ENCODE assay signal across 8 cellular contexts in genomic region chr1:205211839-205212241, GRCh38. TPM values are rescaled to one million over a fixed set of nuclear protein-coding genes. Genes with fewer than 3 reads are reported as not detected.
DNase-seq lines count a peak whose midpoint lies in the region; ATAC-seq, FAIRE-seq and TF ChIP-seq lines count a peak whose summit lies in the region.

No MANE protein-coding gene starts in this region.

- H3K36me3 ChIP-seq in iPS-15b (ENCODE audit: control insufficient read depth, insufficient read depth, low read length): no peaks in the 10 kb centered on the region
- H3K36me3 ChIP-seq in suprapubic skin: no peaks in the 10 kb centered on the region

- DNase-seq in NCI-H2227 treated with DMSO at 0.1 percent for 48 hours (lab: John Stamatoyannopoulos, UW) (peak; percentile 70), NCI-H2227 (lab: John Stamatoyannopoulos, UW; ENCODE audit: unreplicated experiment) (no peak), suprapubic skin (ENCODE audit: low spot score in 2 of 2) (no peak), RCC 7860 (ENCODE audit: low spot score) (no peak), SHP77 treated with DMSO at 0.1 percent for 48 hours (lab: John Stamatoyannopoulos, UW) (no peak)
- DNase-seq in activated CD4-positive, alpha-beta memory T cell treated with anti-CD3 and anti-CD28 coated beads for 36 hours: no peak

- no peak for TF ChIP-seq EP300 in suprapubic skin (IDR thresholded peaks at IDR 0.05)

- peak overlapping the region; percentile 91 for H3K27ac Mint-ChIP-seq in activated CD4-positive, alpha-beta memory T cell treated with anti-CD3 and anti-CD28 coated beads for 36 hours

- H3K9ac ChIP-seq in iPS-15b (ENCODE audit: low read depth, low read length): peak overlapping the region; percentile 26

- no peaks in the 10 kb centered on the region for H3K9me3 ChIP-seq in iPS-15b (ENCODE audit: control insufficient read depth, insufficient read depth, low read length)
- H3K9me3 ChIP-seq in suprapubic skin: no peaks in the 10 kb centered on the region

- no peaks in the 10 kb centered on the region for H3K27me3 Mint-ChIP-seq in activated CD4-positive, alpha-beta memory T cell treated with anti-CD3 and anti-CD28 coated beads for 36 hours

- H3K27ac ChIP-seq in suprapubic skin: peak overlapping the region; percentile 96

- FAIRE-seq in RCC 7860 (lab: Jason Lieb, UNC): no peak

- no peaks in the 10 kb centered on the region for H3K9me3 Mint-ChIP-seq in activated CD4-positive, alpha-beta memory T cell treated with anti-CD3 and anti-CD28 coated beads for 36 hours

- H3K4me1 Mint-ChIP-seq in activated CD4-positive, alpha-beta memory T cell treated with anti-CD3 and anti-CD28 coated beads for 36 hours (ENCODE audit: low read depth): peaks cover 45% of the 10 kb centered on the region

- peak overlapping the region; percentile 92 for H3K4me3 Mint-ChIP-seq in activated CD4-positive, alpha-beta memory T cell treated with anti-CD3 and anti-CD28 coated beads for 36 hours

- H3K4me3 ChIP-seq in iPS-15b (ENCODE audit: low read depth, low read length): peak overlapping the region; percentile 96
- peak overlapping the region; percentile 89 for H3K4me3 ChIP-seq in suprapubic skin

- ATAC-seq in HG03064 (IDR thresholded peaks at IDR 0.05; ENCODE audit: low read depth, unreplicated experiment): peak; percentile 29

- intact Hi-C loops in activated CD4-positive, alpha-beta memory T cell treated with anti-CD3 and anti-CD28 coated beads for 36 hours (cut with micrococcal nuclease): loop anchor here (1.0 to 5.0 kb wide), 5 partner anchors 13 to 420 kb away; partner anchors contain the start of gene ELK4

- WGBS in suprapubic skin: 39% methylated on average over 11 of the region's 11 CpGs

- H3K4me1 ChIP-seq in iPS-15b (ENCODE audit: control insufficient read depth, insufficient read depth, low read length): peaks cover 8% of the 10 kb centered on the region
- H3K4me1 ChIP-seq in suprapubic skin: peaks cover 28% of the 10 kb centered on the region

- TF ChIP-seq POLR2A in suprapubic skin (IDR thresholded peaks at IDR 0.05): no peak

- H3K36me3 Mint-ChIP-seq in activated CD4-positive, alpha-beta memory T cell treated with anti-CD3 and anti-CD28 coated beads for 36 hours: peaks cover 3% of the 10 kb centered on the region

- CTCF ChIA-PET in activated CD4-positive, alpha-beta memory T cell treated with anti-CD3 and anti-CD28 coated beads for 36 hours (lab: Charles Lee): interaction anchor here (0.8 to 2.4 kb wide), 3 partner anchors 18 to 71 kb away, joined by 4 to 8 read pairs (median 4); no protein-coding TSS in a partner anchor

- TF ChIP-seq CTCF in suprapubic skin (IDR thresholded peaks at IDR 0.05): no peak

- H3K27me3 ChIP-seq in iPS-15b (ENCODE audit: control insufficient read depth, insufficient read depth, low read length) (no peaks in the 10 kb centered on the region), suprapubic skin (no peaks in the 10 kb centered on the region)

- POLR2A ChIA-PET in activated CD4-positive, alpha-beta memory T cell treated with anti-CD3 and anti-CD28 coated beads for 36 hours (lab: Charles Lee): interaction anchor here (0.6 to 2.4 kb wide), 6 partner anchors 13 to 90 kb away, joined by 3 to 14 read pairs (median 5); partner anchors contain the start of genes RBBP5 and TMCC2

RNA-seq across cellular contexts. Expression of gene DSTYK, which starts 0.3 kb away (rescaled TPM):
- 1 to 10 TPM; 9.0 to 9.8 TPM for total RNA-seq in activated CD4-positive, alpha-beta memory T cell treated with anti-CD3 and anti-CD28 coated beads for 36 hours
- 10 to 100 TPM; 12.3 to 19.5 (median 17.4) TPM for total RNA-seq in suprapubic skin

RNA-seq across cellular contexts. Expression of gene TMCC2, which starts 15.9 kb away (rescaled TPM):
- 10 to 100 TPM in 1 of 2 experiments, 1 to 10 TPM in 1; 9.8 to 10.1 TPM for total RNA-seq in activated CD4-positive, alpha-beta memory T cell treated with anti-CD3 and anti-CD28 coated beads for 36 hours
- total RNA-seq in suprapubic skin: 1 to 10 TPM; 3.1 to 4.3 (median 4.1) TPM
